ENCODE assay signal across 16 cellular contexts in the genomic region with DNA sequence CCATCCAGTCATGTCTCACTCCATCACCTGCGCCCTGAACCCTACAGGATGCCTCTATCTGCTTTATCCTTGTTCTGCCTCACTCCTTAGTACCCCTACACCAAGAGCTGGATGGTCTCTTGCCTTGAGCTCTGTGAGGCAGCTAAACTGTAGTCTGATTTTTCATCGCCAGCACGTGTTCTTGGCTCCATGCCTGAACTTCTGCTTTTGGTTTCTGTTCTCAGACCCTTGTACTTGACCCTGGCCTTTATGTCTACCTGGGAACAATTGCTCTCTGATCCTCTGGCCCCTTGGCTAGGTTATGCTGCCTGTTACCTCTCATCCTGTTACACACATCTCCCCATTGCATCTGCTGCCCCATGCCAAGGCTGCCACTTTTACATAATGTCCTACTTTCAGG.
A peak's percentile ranks its signal among the peaks of the same experiment; 100 is the strongest.
DNase-seq lines count a peak whose midpoint lies in the region; ATAC-seq lines count a peak whose summit lies in the region.
"Had no signal": no experiment of that assay in that cellular context is flagged by ENCODE, and none has a peak within 500 bp of the region (broad histone marks: within the 10 kb centered on the region; RNA-seq: fewer than 3 reads in every experiment).

No MANE protein-coding gene starts in this region.

- peaks cover 8% of the 10 kb centered on the region for H3K4me1 ChIP-seq in mesendoderm (ENCODE audit: control insufficient read depth, low read depth, low read length)
- peaks cover 0 to 2% of the 10 kb centered on the region in 2 donors for H3K4me1 ChIP-seq in aorta (ENCODE audit: control insufficient read depth in 1 of 2, insufficient read depth in 2 of 2, low read length in 2 of 2)
- H3K4me1 ChIP-seq: colonic mucosa, sigmoid colon, testis had no signal

- no peak overlapping the region for H3K4me3 ChIP-seq in mesendoderm (ENCODE audit: low read length)
- H3K4me3 ChIP-seq in aorta (ENCODE audit: low read length in 2 of 2): no peak overlapping the region
- H3K4me3 ChIP-seq: colonic mucosa, sigmoid colon, testis had no signal

- H3K56ac ChIP-seq in mesendoderm (ENCODE audit: low read length): peak overlapping the region; percentile 42

- no peaks in the 10 kb centered on the region for H3K79me1 ChIP-seq in mesendoderm (ENCODE audit: low read length)

- H3K18ac ChIP-seq in mesendoderm (ENCODE audit: low read length): peak overlapping the region; percentile 35

- H3K79me2 ChIP-seq in mesendoderm (ENCODE audit: control insufficient read depth, insufficient read depth, low read length): no peaks in the 10 kb centered on the region

- no peaks in the 10 kb centered on the region for H3K27me3 ChIP-seq in mesendoderm (ENCODE audit: insufficient read depth, low read length, poor library complexity)
- no peaks in the 10 kb centered on the region for H3K27me3 ChIP-seq in aorta (ENCODE audit: control insufficient read depth in 1 of 2, insufficient read depth in 2 of 2, low read length in 1 of 2)
- H3K27me3 ChIP-seq: colonic mucosa, sigmoid colon, testis had no signal

- peak overlapping the region; percentile 1 for H4K5ac ChIP-seq in mesendoderm (ENCODE audit: low read length)

- H3K4me2 ChIP-seq in mesendoderm (ENCODE audit: low read length): no peak overlapping the region

- peak overlapping the region; percentile 93 for H2BK5ac ChIP-seq in mesendoderm (ENCODE audit: low read length)

- no peak overlapping the region for H3K9ac ChIP-seq in mesendoderm (ENCODE audit: low read length)

- H3K36me3 ChIP-seq in mesendoderm (ENCODE audit: control insufficient read depth, insufficient read depth, low read length): no peaks in the 10 kb centered on the region
- H3K36me3 ChIP-seq in aorta (ENCODE audit: control insufficient read depth in 1 of 2, insufficient read depth in 2 of 2, low read length in 1 of 2): no peaks in the 10 kb centered on the region
- H3K36me3 ChIP-seq: colonic mucosa, sigmoid colon had no signal

- H2BK120ac ChIP-seq in mesendoderm (ENCODE audit: low read depth, low read length): peak overlapping the region; percentile 49

- no peak overlapping the region for H2BK15ac ChIP-seq in mesendoderm (replicated peaks; ENCODE audit: low read depth)

- intact Hi-C loops in aorta (cut with DNase I): no loop called here

- no peak overlapping the region for H3K23ac ChIP-seq in mesendoderm (ENCODE audit: low read length)

- ATAC-seq in GM19035 (IDR thresholded peaks at IDR 0.05; ENCODE audit: unreplicated experiment): peak; percentile 85
- ATAC-seq in GM21619 (IDR thresholded peaks at IDR 0.05; ENCODE audit: unreplicated experiment): peak; percentile 65
- peak; percentile 43 for ATAC-seq in HG03565 (IDR thresholded peaks at IDR 0.05; ENCODE audit: unreplicated experiment)
- ATAC-seq in aorta (ENCODE audit: low FRiP score): no peak
- ATAC-seq: naive thymus-derived CD8-positive, alpha-beta T cell had no signal

- H2AK5ac ChIP-seq in mesendoderm (ENCODE audit: low read length): peak overlapping the region; percentile 9

- H3K4ac ChIP-seq in mesendoderm (ENCODE audit: low read depth, low read length): peak overlapping the region; percentile 96

- DNase-seq in mesendoderm (no peak), middle frontal gyrus (ENCODE audit: extremely low spot score, low spot score) (no peak), aorta (no peak), NCI-H446 (lab: John Stamatoyannopoulos, UW) (no peak)
- DNase-seq: activated naive CD8-positive, alpha-beta T cell treated with anti-CD3 and anti-CD28 coated beads, Interleukin-2, amount 10 ng/mL, durations not matched to agents 7 days and 5 days; CD8-positive, alpha-beta memory T cell; colonic mucosa; immature natural killer cell; naive thymus-derived CD8-positive, alpha-beta T cell; NCI-H2227 treated with DMSO at 0.1 percent for 48 hours; sigmoid colon; testis had no signal

- H4K8ac ChIP-seq in mesendoderm (ENCODE audit: low read depth, low read length): no peak overlapping the region

- no peak overlapping the region for H3K27ac ChIP-seq in mesendoderm (ENCODE audit: low read depth, low read length)
- H3K27ac ChIP-seq in aorta (ENCODE audit: low read depth in 1 of 2, low read length in 2 of 2): no peak overlapping the region
- H3K27ac ChIP-seq: colonic mucosa, RWPE1, sigmoid colon, testis had no signal

- no CpG with 5 or more reads among the region's 3 CpGs for WGBS in mesendoderm (ENCODE audit: extremely low coverage, insufficient coverage, low lambda C conversion rate)
- WGBS in aorta, 2 donors: 56 to 61% methylated on average over 3 of the region's 3 CpGs

- H3K9me3 ChIP-seq in aorta (ENCODE audit: control insufficient read depth, low read length): no peaks in the 10 kb centered on the region
- H3K9me3 ChIP-seq: colonic mucosa, sigmoid colon, testis had no signal
